In the genomic region with DNA sequence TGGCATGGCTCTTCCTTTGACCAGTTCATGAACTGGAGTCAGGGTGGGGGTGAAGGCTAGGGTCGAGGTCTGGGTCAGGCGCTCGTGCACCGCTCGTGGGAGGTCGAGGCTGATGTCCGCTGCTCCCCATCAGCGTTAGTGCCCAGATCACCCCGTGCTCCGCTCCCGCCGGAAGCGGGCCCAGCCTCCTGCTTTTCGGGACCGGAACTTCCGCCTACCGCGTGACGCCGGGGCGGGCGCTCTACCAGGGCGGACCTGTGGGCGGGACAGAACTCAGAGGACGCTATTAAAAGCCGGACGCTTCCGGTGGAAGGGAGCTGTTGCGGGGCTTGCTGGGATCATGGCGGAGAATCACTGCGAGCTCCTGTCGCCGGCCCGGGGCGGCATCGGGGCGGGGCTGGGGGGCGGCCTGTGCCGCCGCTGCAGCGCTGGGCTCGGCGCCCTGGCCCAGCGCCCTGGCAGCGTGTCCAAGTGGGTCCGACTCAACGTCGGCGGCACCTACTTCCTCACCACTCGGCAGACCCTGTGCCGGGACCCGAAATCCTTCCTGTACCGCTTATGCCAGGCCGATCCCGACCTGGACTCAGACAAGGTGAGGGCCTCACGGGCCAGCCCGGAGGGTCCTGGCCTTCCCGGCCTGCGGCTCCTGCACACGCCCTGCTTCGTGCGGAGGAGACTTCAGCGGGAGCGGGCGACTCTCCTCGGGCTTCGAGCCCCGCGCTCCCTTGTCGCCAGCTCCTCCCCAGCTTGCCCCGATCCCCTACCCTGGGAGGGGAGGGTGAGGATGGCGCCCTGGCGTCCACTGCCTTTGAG, we compare ENCODE assay signal across 8 cellular contexts. TPM values are rescaled to one million over a fixed set of nuclear protein-coding genes. Genes with fewer than 3 reads are reported as not detected.
DNase-seq lines count a peak whose midpoint lies in the region; ATAC-seq and TF ChIP-seq lines count a peak whose summit lies in the region.

A gene with protein sequence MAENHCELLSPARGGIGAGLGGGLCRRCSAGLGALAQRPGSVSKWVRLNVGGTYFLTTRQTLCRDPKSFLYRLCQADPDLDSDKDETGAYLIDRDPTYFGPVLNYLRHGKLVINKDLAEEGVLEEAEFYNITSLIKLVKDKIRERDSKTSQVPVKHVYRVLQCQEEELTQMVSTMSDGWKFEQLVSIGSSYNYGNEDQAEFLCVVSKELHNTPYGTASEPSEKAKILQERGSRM (plus strand): TSS at position 315 of the 813 bp plus-strand sequence. CDS start 26 bp downstream, at position 341.

- TF ChIP-seq CTCF in cardiac muscle cell (IDR thresholded peaks at IDR 0.05; ENCODE audit: low read depth, low read length) (no peak), parathyroid adenoma (IDR thresholded peaks at IDR 0.05) (no peak), tibial artery (IDR thresholded peaks at IDR 0.05) (peak in 1 of 2 experiments; percentile 19)

- H3K79me2 ChIP-seq in parathyroid adenoma = peaks cover 24% of the 10 kb centered on the region

- H3K9ac ChIP-seq in adipocyte (ENCODE audit: low read length) (peak within 1 kb of the TSS; percentile 98), parathyroid adenoma (peak within 1 kb of the TSS; percentile 74)

- TF ChIP-seq POLR2A in GM10847 (IDR thresholded peaks at IDR 0.05; ENCODE audit: extremely low read depth, insufficient read length) = peak; percentile 92

- H3K9me3 ChIP-seq in adipocyte (ENCODE audit: control insufficient read depth, low read length) (no peaks in the 10 kb centered on the region), cardiac muscle cell (ENCODE audit: low read depth) (no peaks in the 10 kb centered on the region), parathyroid adenoma (ENCODE audit: control insufficient read depth, low read length) (no peaks in the 10 kb centered on the region), tibial artery (no peaks in the 10 kb centered on the region)

- H3K36me3 ChIP-seq in adipocyte (ENCODE audit: control insufficient read depth, insufficient read depth, low read length, severe bottlenecking) (no peaks in the 10 kb centered on the region), cardiac muscle cell (no peaks in the 10 kb centered on the region), parathyroid adenoma (ENCODE audit: control insufficient read depth, insufficient read depth, low read length) (no peaks in the 10 kb centered on the region), tibial artery (no peaks in the 10 kb centered on the region)

- H3K4me3 ChIP-seq in adipocyte (ENCODE audit: low read length) (peak within 1 kb of the TSS; percentile 96), cardiac muscle cell (peak within 1 kb of the TSS; percentile 73), parathyroid adenoma (ENCODE audit: low read depth, low read length) (peak within 1 kb of the TSS; percentile 77), tibial artery (peak within 1 kb of the TSS; percentile 83 to 97)

- peak within 1 kb of the TSS; percentile 73 for H3K4me2 ChIP-seq in parathyroid adenoma (ENCODE audit: low read length)

- peak within 1 kb of the TSS; percentile 84 for H2AFZ ChIP-seq in parathyroid adenoma

- peak; percentile 58 for DNase-seq in NCI-H1436 treated with DMSO at 0.1 percent for 48 hours (lab: John Stamatoyannopoulos, UW)
- DNase-seq in T follicular helper cell (ENCODE audit: low read depth) = peak; percentile 93
- DNase-seq in adipocyte (ENCODE audit: low read depth) = peak; percentile 99
- DNase-seq in cardiac muscle cell (ENCODE audit: low read depth in 1 of 2, low spot score in 1 of 2) = peak; percentile 97 to 100
- peak; percentile 95 to 97 for DNase-seq in tibial artery

- peak; percentile 62 for ATAC-seq in HG02759 (IDR thresholded peaks at IDR 0.05; ENCODE audit: unreplicated experiment)

- peak within 1 kb of the TSS; percentile 84 for H3K27ac ChIP-seq in cardiac muscle cell
- H3K27ac ChIP-seq in parathyroid adenoma = peak within 1 kb of the TSS; percentile 64
- H3K27ac ChIP-seq in tibial artery = peak within 1 kb of the TSS; percentile 77 to 84

- H3K4me1 ChIP-seq in adipocyte (ENCODE audit: control insufficient read depth, insufficient read depth, low read length) = peaks cover 8% of the 10 kb centered on the region
- H3K4me1 ChIP-seq in cardiac muscle cell (ENCODE audit: low read depth) = peaks cover 6% of the 10 kb centered on the region
- H3K4me1 ChIP-seq in parathyroid adenoma = no peaks in the 10 kb centered on the region
- H3K4me1 ChIP-seq in tibial artery = peaks cover 4 to 22% (median 17%) of the 10 kb centered on the region in 4 donors

- H3K27me3 ChIP-seq in adipocyte (replicated peaks; ENCODE audit: control insufficient read depth, insufficient read depth, low read length) (no peaks in the 10 kb centered on the region), cardiac muscle cell (no peaks in the 10 kb centered on the region), parathyroid adenoma (ENCODE audit: control insufficient read depth, insufficient read depth, low read length) (no peaks in the 10 kb centered on the region), tibial artery (no peaks in the 10 kb centered on the region)

- intact Hi-C loops in tibial artery (cut with DNase I; ENCODE audit: low total_unique reads) = no loop called here

RNA-seq across cellular contexts. Expression of the gene that starts here (rescaled TPM):
- total RNA-seq in cardiac muscle cell = 32.9 and 67.2 TPM in 2 replicates
- polyA plus RNA-seq in cardiac muscle cell = 32.6 and 35.0 TPM in 2 replicates

Comparison
In these comparisons a context has a peak if more than half of its experiments do, and no peak if none do; other contexts are left out.
1. Peak in every context shown above with its lines: DNase-seq, ATAC-seq, H3K4me3 ChIP-seq and H3K27ac ChIP-seq.